ENCODE assay signal across 8 cellular contexts in genomic region chr22:41925783-41926460, GRCh38. TPM values are rescaled to one million over a fixed set of nuclear protein-coding genes. Genes with fewer than 3 reads are reported as not detected.
DNase-seq lines count a peak whose midpoint lies in the region; ATAC-seq and TF ChIP-seq lines count a peak whose summit lies in the region.

No MANE protein-coding gene starts in this region.

- H2BK120ac ChIP-seq in trophoblast cell (ENCODE audit: insufficient read depth, low read length, poor library complexity): no peak overlapping the region

- H2BK5ac ChIP-seq in trophoblast cell (ENCODE audit: low read depth, low read length, poor library complexity): no peak overlapping the region

- H3K36me3 Mint-ChIP-seq in Calu3 (ENCODE audit: insufficient read depth, unreplicated experiment) (peaks cover 40% of the 10 kb centered on the region), GM23338 (ENCODE audit: low read depth) (no peaks in the 10 kb centered on the region; the same call in 2 of the 3 replicates)

- peaks cover 2% of the 10 kb centered on the region for H3K9me3 ChIP-seq in trophoblast cell (ENCODE audit: insufficient read depth, low read depth, low read length)
- H3K9me3 ChIP-seq in vagina: no peaks in the 10 kb centered on the region

- no CpG with 5 or more reads among the region's 48 CpGs for whole genome bisulfite sequencing in trophoblast cell (ENCODE audit: extremely low coverage, insufficient coverage, insufficient read length)

- ATAC-seq in GM23338 (peak; percentile 77), HG03342 (IDR thresholded peaks at IDR 0.05; ENCODE audit: unreplicated experiment) (no peak)

- H3K27me3 Mint-ChIP-seq in Calu3 (ENCODE audit: unreplicated experiment): peaks cover 53% of the 10 kb centered on the region
- peaks cover 75% of the 10 kb centered on the region for H3K27me3 Mint-ChIP-seq in GM23338 (ENCODE audit: insufficient read depth, low read depth, poor library complexity)

- H3K4me1 ChIP-seq in GM23338 (ENCODE audit: insufficient read depth): peaks cover under 1% of the 10 kb centered on the region
- peaks cover 3 to 6% of the 10 kb centered on the region in 2 experiments for H3K4me1 ChIP-seq in trophoblast cell (ENCODE audit: control insufficient read depth in 1 of 2, insufficient read depth in 2 of 2, low read length in 2 of 2)
- H3K4me1 ChIP-seq in vagina: peaks cover 13% of the 10 kb centered on the region

- H3K9me3 Mint-ChIP-seq in Calu3 (ENCODE audit: low read depth, unreplicated experiment) (no peaks in the 10 kb centered on the region), GM23338 (no peaks in the 10 kb centered on the region; the same call in 2 of the 3 replicates)

- DNase-seq in Calu3: peak; percentile 89
- DNase-seq in GM23338 (ENCODE audit: low spot score): peak; percentile 89
- peak; percentile 27 for DNase-seq in NCI-H748 treated with DMSO at 0.1 percent for 48 hours (lab: John Stamatoyannopoulos, UW)
- peak; percentile 77 for DNase-seq in activated T-cell treated with anti-CD3 and anti-CD28 coated beads for 48 hours (ENCODE audit: low read depth)
- DNase-seq in fibroblast of peridontal ligament (ENCODE audit: extremely low read depth): peak; percentile 8
- peak; percentile 32 to 71 for DNase-seq in trophoblast cell
- no peak for DNase-seq in vagina (ENCODE audit: extremely low spot score in 2 of 2)

- peaks cover 74% of the 10 kb centered on the region for H3K27me3 ChIP-seq in GM23338 (ENCODE audit: insufficient read depth)
- peaks cover 13% of the 10 kb centered on the region for H3K27me3 ChIP-seq in trophoblast cell (ENCODE audit: insufficient read depth, low read length)
- H3K27me3 ChIP-seq in vagina: no peaks in the 10 kb centered on the region

- TF ChIP-seq POLR2A in vagina (IDR thresholded peaks at IDR 0.05): no peak

- no peak overlapping the region for H4K8ac ChIP-seq in trophoblast cell (ENCODE audit: low read depth, low read length)

- H3K79me2 ChIP-seq in GM23338 (replicated peaks; ENCODE audit: insufficient read depth) (no peaks in the 10 kb centered on the region), trophoblast cell (ENCODE audit: control insufficient read depth, insufficient read depth, low read length, poor library complexity) (peaks cover 2% of the 10 kb centered on the region)

- no peak overlapping the region for H3K4ac ChIP-seq in trophoblast cell (ENCODE audit: low read depth, low read length)

- CTCF ChIA-PET in Calu3 (lab: Charles Lee): interaction anchor here (0.5 to 2.0 kb wide), 18 partner anchors 8 to 449 kb away, joined by 3 to 16 read pairs (median 4); partner anchors contain the start of gene CENPM

- TF ChIP-seq CTCF in Calu3 (IDR thresholded peaks at IDR 0.05; ENCODE audit: unreplicated experiment) (peak; percentile 92), GM23338 (conservative IDR thresholded peaks at IDR 0.05; ENCODE audit: low read depth in 2 of 2) (peak; percentile 69 to 87), vagina (IDR thresholded peaks at IDR 0.05) (peak in 1 of 3 experiments; percentile 36)

- H3K14ac ChIP-seq in trophoblast cell (ENCODE audit: low read length): no peak overlapping the region

- no peak overlapping the region for H3K9ac ChIP-seq in trophoblast cell (ENCODE audit: low read length)

- H2AFZ ChIP-seq in GM23338: 0 out of 2 replicates have a peak overlapping the region, but pooled peaks have one; percentile 47
- no peak overlapping the region for H2AFZ ChIP-seq in trophoblast cell (ENCODE audit: insufficient read depth, low read length, poor library complexity)

- H3K36me3 ChIP-seq in GM23338 (ENCODE audit: insufficient read depth) (no peaks in the 10 kb centered on the region), trophoblast cell (ENCODE audit: control insufficient read depth in 1 of 2, insufficient read depth in 2 of 2, low read length in 2 of 2) (no peaks in the 10 kb centered on the region), vagina (no peaks in the 10 kb centered on the region)

- H3K9me2 ChIP-seq in GM23338 (ENCODE audit: insufficient read depth): no peaks in the 10 kb centered on the region

- H2BK12ac ChIP-seq in trophoblast cell (ENCODE audit: low read length): no peak overlapping the region

- H3K4me3 ChIP-seq in GM23338: peak overlapping the region; percentile 60
- H3K4me3 ChIP-seq in trophoblast cell (ENCODE audit: low read depth, low read length): no peak overlapping the region
- H3K4me3 ChIP-seq in vagina: peak overlapping the region; percentile 47 to 51

- H3F3A ChIP-seq in GM23338 (replicated peaks; ENCODE audit: low read depth): 0 out of 2 replicates have a peak, but pooled peaks cover 8% of the 10 kb centered on the region

- H4K12ac ChIP-seq in trophoblast cell (ENCODE audit: low read depth, low read length): no peak overlapping the region

- peaks cover 3% of the 10 kb centered on the region; the same call in 1 of the 2 replicates for H4K20me1 ChIP-seq in GM23338 (replicated peaks; ENCODE audit: insufficient read depth)

- peak overlapping the region; percentile 75 for H3K4me3 Mint-ChIP-seq in Calu3 (ENCODE audit: low read depth, unreplicated experiment)
- peak overlapping the region; percentile 63 for H3K4me3 Mint-ChIP-seq in GM23338

- H3K23ac ChIP-seq in trophoblast cell (ENCODE audit: low read length): no peak overlapping the region

- intact Hi-C loops in Calu3 (cut with micrococcal nuclease; ENCODE audit: unreplicated experiment): no loop called here
- intact Hi-C loops in vagina (cut with DNase I): no loop called here

- no peak overlapping the region for H2AK5ac ChIP-seq in trophoblast cell (ENCODE audit: low read length)

- BruUV-seq in Calu3 (replicated peaks; lab: Mats Ljungman, UMichigan): no TSS peak

- H3K4me1 Mint-ChIP-seq in Calu3 (ENCODE audit: low read depth, unreplicated experiment) (peaks cover 7% of the 10 kb centered on the region), GM23338 (peaks cover 11% of the 10 kb centered on the region)

- H3K18ac ChIP-seq in trophoblast cell (ENCODE audit: low read length): no peak overlapping the region

- no peak overlapping the region for H3K27ac ChIP-seq in GM23338 (ENCODE audit: low read depth)
- H3K27ac ChIP-seq in trophoblast cell (ENCODE audit: low read depth, low read length): no peak overlapping the region
- no peak overlapping the region for H3K27ac ChIP-seq in vagina

- H3K27ac Mint-ChIP-seq in Calu3 (ENCODE audit: unreplicated experiment): no peak overlapping the region
- no peak overlapping the region for H3K27ac Mint-ChIP-seq in GM23338

- H3K79me1 ChIP-seq in trophoblast cell (ENCODE audit: low read length): peaks cover 3% of the 10 kb centered on the region

- H3K4me2 ChIP-seq in GM23338 (peak overlapping the region; percentile 83), trophoblast cell (ENCODE audit: low read length) (peak overlapping the region; percentile 67)

- no peak overlapping the region for H4K91ac ChIP-seq in trophoblast cell (ENCODE audit: low read depth, low read length)

TF ChIP-seq in GM23338, 12 proteins besides CTCF, POLR2A, EP300 and RAD21:
- TF ChIP-seq EZH2 (IDR thresholded peaks at IDR 0.05; ENCODE audit: low read depth, unreplicated experiment): peak; percentile 72
- no peak for TF ChIP-seq ZNF114 (CRISPR knock-in tag; IDR thresholded peaks at IDR 0.05)

RNA-seq across cellular contexts. Expression of gene TNFRSF13C, which starts 0.7 kb away (rescaled TPM):
- total RNA-seq in Calu3 (2022) (1.4 and 1.5 TPM in 2 replicates), vagina (not detected)
- total RNA-seq in GM23338 (2014; rRNA removed; shearing (Covaris generic)): 0.97 and 1.7 TPM in 2 replicates
- polyA plus RNA-seq in GM23338 (2016; fragmentation: Nextera tagmentation; extraction: Ambion mirVana): 0.75 and 1.0 TPM in 2 replicates
- polyA plus RNA-seq in trophoblast cell (2013): 0.36 and 0.38 TPM in 2 replicates

RNA-seq across cellular contexts. Expression of gene SHISA8, which starts 11.0 kb away (rescaled TPM):
- total RNA-seq in Calu3 (2022): not detected in 2 replicates
- 0.62 and 5.1 TPM in 2 replicates for total RNA-seq in GM23338 (2014; rRNA removed; shearing (Covaris generic))
- polyA plus RNA-seq in GM23338 (2016; fragmentation: Nextera tagmentation; extraction: Ambion mirVana): 0.21 TPM in 1 of 2 replicates, not detected in the other
- polyA plus RNA-seq in trophoblast cell (2013): 0.31 and 0.43 TPM in 2 replicates
- total RNA-seq in vagina: not detected

RNA-seq across cellular contexts. Expression of gene CENPM, which starts 21.0 kb away (rescaled TPM):
- 46.7 and 69.3 TPM in 2 replicates for total RNA-seq in Calu3 (2022)
- total RNA-seq in GM23338 (2014; rRNA removed; shearing (Covaris generic)): 40.0 and 61.6 TPM in 2 replicates
- 50.0 and 51.1 TPM in 2 replicates for polyA plus RNA-seq in GM23338 (2016; fragmentation: Nextera tagmentation; extraction: Ambion mirVana)
- polyA plus RNA-seq in trophoblast cell (2013): 17.4 and 17.7 TPM in 2 replicates
- not detected for total RNA-seq in vagina

RNA-seq across cellular contexts. Expression of gene SEPTIN3, which starts 43.3 kb away (rescaled TPM):
- total RNA-seq in Calu3 (2022) (3.2 and 3.4 TPM in 2 replicates), vagina (1.5 TPM)
- 28.4 and 30.7 TPM in 2 replicates for total RNA-seq in GM23338 (2014; rRNA removed; shearing (Covaris generic))
- polyA plus RNA-seq in GM23338 (2016; fragmentation: Nextera tagmentation; extraction: Ambion mirVana): 16.4 and 19.4 TPM in 2 replicates
- polyA plus RNA-seq in trophoblast cell (2013): 4.4 TPM in 2 replicates

Comparison
In these comparisons a context has a peak if more than half of its experiments do, and no peak if none do; other contexts are left out.
1. DNase-seq: peak in Calu3 (single experiment), GM23338 (single experiment), NCI-H748 treated with DMSO at 0.1 percent for 48 hours (single experiment), activated T-cell treated with anti-CD3 and anti-CD28 coated beads for 48 hours (single experiment), fibroblast of peridontal ligament (single experiment) and trophoblast cell (2 of 2); none in vagina (0 of 2).
2. RNA of gene CENPM, which starts 21.0 kb away (total RNA-seq): 46.7 to 69.3 TPM in Calu3 and 40.0 to 61.6 TPM in GM23338; not detected in vagina (single experiment); every median in the first group is over 10 times any median in the second.